12 cellular contexts compared by ENCODE assay signal in the genomic region with DNA sequence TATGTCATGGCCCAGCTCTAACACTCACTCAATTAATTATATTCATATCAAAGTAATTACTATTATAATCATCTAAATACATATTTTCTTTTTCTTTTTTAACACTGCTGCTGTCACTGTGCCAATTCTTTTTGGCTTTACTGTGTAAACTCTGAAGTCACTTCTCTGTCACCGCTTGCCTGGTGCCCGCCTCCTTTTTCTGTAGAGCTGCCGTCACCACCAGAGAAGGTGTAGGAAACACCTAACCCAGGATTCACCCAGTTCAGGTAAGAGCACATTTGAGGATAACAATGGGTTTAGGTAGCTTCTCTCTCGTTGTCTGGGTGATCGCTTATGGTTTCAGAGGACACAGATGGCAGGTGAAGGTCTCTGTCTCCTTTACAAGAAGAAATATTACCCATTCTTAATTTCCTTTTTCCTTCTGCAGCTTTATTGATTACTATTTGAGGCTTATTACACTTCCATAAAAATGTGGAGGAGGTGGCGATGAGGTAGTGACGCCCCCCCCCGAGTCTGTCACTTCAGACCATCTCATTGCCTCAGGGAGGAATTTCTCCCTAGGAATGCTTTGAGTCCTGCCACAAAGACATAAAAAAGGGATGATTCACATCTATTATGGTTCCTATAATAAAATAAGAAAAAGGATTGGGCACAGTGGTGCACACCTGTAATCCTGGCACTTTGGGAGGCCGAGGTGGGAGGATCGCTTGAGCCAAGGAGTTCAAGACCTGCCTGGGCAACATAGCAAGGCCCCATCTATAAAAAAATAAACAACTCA.
"Had no signal": no experiment of that assay in that cellular context is flagged by ENCODE, and none has a peak within 500 bp of the region (broad histone marks: within the 10 kb centered on the region; RNA-seq: fewer than 3 reads in every experiment).

No MANE protein-coding gene starts in this region.

- H3K36me3 ChIP-seq: esophagus squamous epithelium, thyroid gland, vagina had no signal

- H3K27ac Mint-ChIP-seq: activated B cell treated with CpG ODN at 0.5 μM for 24 hours; activated naive CD4-positive, alpha-beta T cell treated with anti-CD3 and anti-CD28 coated beads, Interleukin-2, amount 50 U/mL, for 72 hours; stimulated activated naive CD8-positive, alpha-beta T cell treated with anti-CD3 and anti-CD28 coated beads, Interleukin-15, Interleukin-2, amounts not matched to agents 100 ng/mL and 50 ng/mL, for 24 hours; T-helper 17 cell had no signal

- H3K27me3 ChIP-seq: esophagus squamous epithelium, thyroid gland, vagina had no signal

- H3K4me3 ChIP-seq: esophagus squamous epithelium, thyroid gland, vagina had no signal

- H3K4me1 Mint-ChIP-seq: activated B cell treated with CpG ODN at 0.5 μM for 24 hours, neural crest cell, T-helper 17 cell had no signal

- H3K9me3 Mint-ChIP-seq: activated B cell treated with CpG ODN at 0.5 μM for 24 hours; activated naive CD4-positive, alpha-beta T cell treated with anti-CD3 and anti-CD28 coated beads, Interleukin-2, amount 50 U/mL, for 72 hours; neural crest cell; stimulated activated naive CD8-positive, alpha-beta T cell treated with anti-CD3 and anti-CD28 coated beads, Interleukin-15, Interleukin-2, amounts not matched to agents 100 ng/mL and 50 ng/mL, for 24 hours had no signal

- ATAC-seq: activated naive CD4-positive, alpha-beta T cell treated with anti-CD3 and anti-CD28 coated beads, Interleukin-2, amount 50 U/mL, for 72 hours; T-helper 17 cell had no signal

- H3K9me3 ChIP-seq: esophagus squamous epithelium, thyroid gland, vagina had no signal

- H3K4me3 Mint-ChIP-seq: activated B cell treated with CpG ODN at 0.5 μM for 24 hours; neural crest cell; stimulated activated naive CD8-positive, alpha-beta T cell treated with anti-CD3 and anti-CD28 coated beads, Interleukin-15, Interleukin-2, amounts not matched to agents 100 ng/mL and 50 ng/mL, for 24 hours; T-helper 17 cell had no signal

- H3K4me1 ChIP-seq: vagina had no signal

- DNase-seq: activated B cell treated with CpG ODN at 0.5 μM for 24 hours; activated CD4-positive, alpha-beta T cell treated with anti-CD3 and anti-CD28 coated beads, Interleukin-2, amount 50 U/mL, for 1 hour; esophagus squamous epithelium; foreskin fibroblast; stimulated activated CD4-positive, alpha-beta T cell treated with anti-CD3 and anti-CD28 coated beads, Interleukin-15, amount 100 ng/mL, for 24 hours; stimulated activated CD4-positive, alpha-beta T cell treated with anti-CD3 and anti-CD28 coated beads, Interleukin-4, amount 100 ng/mL, for 24 hours; T-helper 17 cell; thyroid gland had no signal

- H3K27ac ChIP-seq: thyroid gland, vagina had no signal

- H3K36me3 Mint-ChIP-seq: activated naive CD4-positive, alpha-beta T cell treated with anti-CD3 and anti-CD28 coated beads, Interleukin-2, amount 50 U/mL, for 72 hours had no signal
